Comparison of ENCODE assay signal across 2 cellular contexts in the genomic region with DNA sequence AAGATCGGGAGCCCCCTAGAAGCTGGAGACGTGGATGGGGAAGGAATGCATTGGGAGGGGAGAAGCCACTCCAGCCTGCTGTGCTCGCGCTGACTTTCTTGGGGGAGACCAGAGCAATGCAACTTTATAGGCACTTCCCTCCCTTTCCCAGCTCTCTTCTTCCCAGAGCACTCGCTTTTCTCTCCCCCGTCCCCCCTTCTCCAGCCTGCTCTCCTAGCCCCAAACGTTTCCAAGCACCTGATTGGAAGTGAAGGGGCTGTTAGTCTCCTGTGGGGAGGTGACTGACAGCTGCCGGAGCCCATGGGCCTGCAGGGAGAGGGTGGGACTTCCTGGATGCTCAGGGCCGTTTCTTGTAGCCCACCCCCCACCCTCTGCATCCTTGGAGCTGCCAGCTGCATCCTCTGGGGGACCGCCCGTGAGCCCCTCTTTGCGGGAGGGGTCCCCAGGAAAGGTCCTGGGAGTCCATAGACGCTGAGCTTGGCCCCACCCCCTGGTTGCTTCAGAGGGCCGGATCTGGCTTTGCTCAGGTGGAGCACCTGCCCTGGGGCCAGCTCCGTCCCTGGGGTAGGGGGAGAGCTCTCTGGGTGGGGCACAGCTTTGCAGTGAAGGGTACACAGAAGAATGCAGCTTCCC.
TF ChIP-seq lines count a peak whose summit lies in the region.

No MANE protein-coding gene starts in this region.

TF ChIP-seq in SK-N-SH, 30 proteins besides CTCF, POLR2A, EP300 and RAD21 (continues in another document):
- TF ChIP-seq, protein P1, sequence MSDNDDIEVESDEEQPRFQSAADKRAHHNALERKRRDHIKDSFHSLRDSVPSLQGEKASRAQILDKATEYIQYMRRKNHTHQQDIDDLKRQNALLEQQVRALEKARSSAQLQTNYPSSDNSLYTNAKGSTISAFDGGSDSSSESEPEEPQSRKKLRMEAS (IDR thresholded peaks at IDR 0.05; ENCODE audit: low read depth), result no peak
- no peak for TF ChIP-seq TCF12 (IDR thresholded peaks at IDR 0.05)
- no peak for TF ChIP-seq FOXM1 (IDR thresholded peaks at IDR 0.05; ENCODE audit: low read depth)
- peak; percentile 85 for TF ChIP-seq GABPA (IDR thresholded peaks at IDR 0.05; ENCODE audit: low read depth)
- TF ChIP-seq SIN3A (IDR thresholded peaks at IDR 0.05; ENCODE audit: borderline replicate concordance, low read depth, low read length), result no peak
- TF ChIP-seq GATA2 (CRISPR knock-in tag; IDR thresholded peaks at IDR 0.05), result no peak
- TF ChIP-seq JUND (IDR thresholded peaks at IDR 0.05), result no peak
- no peak for TF ChIP-seq EZH2phosphoT487 (IDR thresholded peaks at IDR 0.05; ENCODE audit: borderline replicate concordance, low read depth)
- no peak for TF ChIP-seq SMC3 (IDR thresholded peaks at IDR 0.05; ENCODE audit: low read depth, low read length)
- TF ChIP-seq TEAD4 (IDR thresholded peaks at IDR 0.05; ENCODE audit: borderline replicate concordance, insufficient read depth), result no peak
- no peak for TF ChIP-seq YY1 (IDR thresholded peaks at IDR 0.05; ENCODE audit: low read depth)
- TF ChIP-seq, protein P2, sequence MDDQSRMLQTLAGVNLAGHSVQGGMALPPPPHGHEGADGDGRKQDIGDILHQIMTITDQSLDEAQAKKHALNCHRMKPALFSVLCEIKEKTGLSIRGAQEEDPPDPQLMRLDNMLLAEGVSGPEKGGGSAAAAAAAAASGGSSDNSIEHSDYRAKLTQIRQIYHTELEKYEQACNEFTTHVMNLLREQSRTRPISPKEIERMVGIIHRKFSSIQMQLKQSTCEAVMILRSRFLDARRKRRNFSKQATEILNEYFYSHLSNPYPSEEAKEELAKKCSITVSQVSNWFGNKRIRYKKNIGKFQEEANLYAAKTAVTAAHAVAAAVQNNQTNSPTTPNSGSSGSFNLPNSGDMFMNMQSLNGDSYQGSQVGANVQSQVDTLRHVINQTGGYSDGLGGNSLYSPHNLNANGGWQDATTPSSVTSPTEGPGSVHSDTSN (IDR thresholded peaks at IDR 0.05), result peak; percentile 99
- TF ChIP-seq NRF1 (IDR thresholded peaks at IDR 0.05; ENCODE audit: low read depth, low read length), result no peak
- TF ChIP-seq POLR2AphosphoS5 (IDR thresholded peaks at IDR 0.05; ENCODE audit: low read depth, low read length), result no peak; the same call in 1 of the 2 replicates
- TF ChIP-seq, protein P3, sequence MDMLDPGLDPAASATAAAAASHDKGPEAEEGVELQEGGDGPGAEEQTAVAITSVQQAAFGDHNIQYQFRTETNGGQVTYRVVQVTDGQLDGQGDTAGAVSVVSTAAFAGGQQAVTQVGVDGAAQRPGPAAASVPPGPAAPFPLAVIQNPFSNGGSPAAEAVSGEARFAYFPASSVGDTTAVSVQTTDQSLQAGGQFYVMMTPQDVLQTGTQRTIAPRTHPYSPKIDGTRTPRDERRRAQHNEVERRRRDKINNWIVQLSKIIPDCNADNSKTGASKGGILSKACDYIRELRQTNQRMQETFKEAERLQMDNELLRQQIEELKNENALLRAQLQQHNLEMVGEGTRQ (IDR thresholded peaks at IDR 0.05; ENCODE audit: borderline replicate concordance, low read depth, low read length), result no peak
- TF ChIP-seq, protein P4, sequence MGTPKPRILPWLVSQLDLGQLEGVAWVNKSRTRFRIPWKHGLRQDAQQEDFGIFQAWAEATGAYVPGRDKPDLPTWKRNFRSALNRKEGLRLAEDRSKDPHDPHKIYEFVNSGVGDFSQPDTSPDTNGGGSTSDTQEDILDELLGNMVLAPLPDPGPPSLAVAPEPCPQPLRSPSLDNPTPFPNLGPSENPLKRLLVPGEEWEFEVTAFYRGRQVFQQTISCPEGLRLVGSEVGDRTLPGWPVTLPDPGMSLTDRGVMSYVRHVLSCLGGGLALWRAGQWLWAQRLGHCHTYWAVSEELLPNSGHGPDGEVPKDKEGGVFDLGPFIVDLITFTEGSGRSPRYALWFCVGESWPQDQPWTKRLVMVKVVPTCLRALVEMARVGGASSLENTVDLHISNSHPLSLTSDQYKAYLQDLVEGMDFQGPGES (IDR thresholded peaks at IDR 0.05; ENCODE audit: low read depth, low read length), result no peak; the same call in 1 of the 2 replicates
- peak; percentile 94 for TF ChIP-seq CHD2 (IDR thresholded peaks at IDR 0.05; ENCODE audit: low read length, partially characterized antibody)
- TF ChIP-seq, protein P5, sequence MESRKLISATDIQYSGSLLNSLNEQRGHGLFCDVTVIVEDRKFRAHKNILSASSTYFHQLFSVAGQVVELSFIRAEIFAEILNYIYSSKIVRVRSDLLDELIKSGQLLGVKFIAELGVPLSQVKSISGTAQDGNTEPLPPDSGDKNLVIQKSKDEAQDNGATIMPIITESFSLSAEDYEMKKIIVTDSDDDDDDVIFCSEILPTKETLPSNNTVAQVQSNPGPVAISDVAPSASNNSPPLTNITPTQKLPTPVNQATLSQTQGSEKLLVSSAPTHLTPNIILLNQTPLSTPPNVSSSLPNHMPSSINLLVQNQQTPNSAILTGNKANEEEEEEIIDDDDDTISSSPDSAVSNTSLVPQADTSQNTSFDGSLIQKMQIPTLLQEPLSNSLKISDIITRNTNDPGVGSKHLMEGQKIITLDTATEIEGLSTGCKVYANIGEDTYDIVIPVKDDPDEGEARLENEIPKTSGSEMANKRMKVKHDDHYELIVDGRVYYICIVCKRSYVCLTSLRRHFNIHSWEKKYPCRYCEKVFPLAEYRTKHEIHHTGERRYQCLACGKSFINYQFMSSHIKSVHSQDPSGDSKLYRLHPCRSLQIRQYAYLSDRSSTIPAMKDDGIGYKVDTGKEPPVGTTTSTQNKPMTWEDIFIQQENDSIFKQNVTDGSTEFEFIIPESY (IDR thresholded peaks at IDR 0.05; ENCODE audit: borderline replicate concordance, low read depth), result no peak
- TF ChIP-seq RCOR1 (IDR thresholded peaks at IDR 0.05; ENCODE audit: low read length), result no peak
- no peak for TF ChIP-seq MEF2A (IDR thresholded peaks at IDR 0.05; ENCODE audit: borderline replicate concordance, low read depth)
- TF ChIP-seq MXI1 (IDR thresholded peaks at IDR 0.05; ENCODE audit: low read depth, low read length), result no peak; the same call in 1 of the 2 replicates
- peak; percentile 41; the same call in 1 of the 2 replicates for TF ChIP-seq TAF1 (IDR thresholded peaks at IDR 0.05; ENCODE audit: borderline replicate concordance, low read depth, low read length)

TF ChIP-seq in endothelial cell of umbilical vein, 7 proteins besides CTCF, POLR2A, EP300 and RAD21:
- TF ChIP-seq, protein P1 (IDR thresholded peaks at IDR 0.05; ENCODE audit: insufficient read depth, insufficient read length), result no peak
- TF ChIP-seq POLR2AphosphoS5 (IDR thresholded peaks at IDR 0.05; ENCODE audit: insufficient read depth, low read depth, low read length), result peak; percentile 44
TF ChIP-seq in endothelial cell of umbilical vein: peak in this region for 1.
